Comparison of ENCODE assay signal across 8 cellular contexts in genomic region chr5:160438316-160439204, GRCh38. TPM values are rescaled to one million over a fixed set of nuclear protein-coding genes. Genes with fewer than 3 reads are reported as not detected.
DNase-seq lines count a peak whose midpoint lies in the region; ATAC-seq, FAIRE-seq and TF ChIP-seq lines count a peak whose summit lies in the region.

No MANE protein-coding gene starts in this region.

- no peaks in the 10 kb centered on the region for H4K20me1 ChIP-seq in endothelial cell of umbilical vein (replicated peaks; ENCODE audit: control insufficient read depth, extremely low read depth, insufficient read depth, low read length)

- H3K4me3 ChIP-seq in CD4-positive, CD25-positive, alpha-beta regulatory T cell (ENCODE audit: low read depth, low read length), result peak overlapping the region; percentile 92
- peak overlapping the region in 2 of 3 experiments; percentile 8 to 34 for H3K4me3 ChIP-seq in endothelial cell of umbilical vein (replicated peaks in 1 of 3; ENCODE audit: insufficient read depth in 1 of 3, low read depth in 1 of 3, low read length in 3 of 3)
- peak overlapping the region; percentile 43 for H3K4me3 ChIP-seq in mononuclear cell (ENCODE audit: low read length)

- intact Hi-C loops in endothelial cell of umbilical vein (cut with micrococcal nuclease), result loop anchor here (1.0 to 5.0 kb wide), 5 partner anchors 12 to 1108 kb away; partner anchors contain the start of gene GABRB2

- no TSS peak for BruUV-seq in endothelial cell of umbilical vein (replicated peaks; lab: Mats Ljungman, UMichigan)

- H3K27ac Mint-ChIP-seq in CD4-positive, CD25-positive, alpha-beta regulatory T cell, result peak overlapping the region; percentile 96 to 98 (median 97)

- TF ChIP-seq CTCF in endothelial cell of umbilical vein (IDR thresholded peaks at IDR 0.05; ENCODE audit: extremely low read depth in 1 of 2, insufficient read depth in 1 of 2, low read depth in 1 of 2, low read length in 2 of 2), result peak; percentile 73 to 78

- no peak for TF ChIP-seq POLR2A in endothelial cell of umbilical vein (IDR thresholded peaks at IDR 0.05; ENCODE audit: low read depth, low read length)

- H3K9me3 ChIP-seq in CD4-positive, CD25-positive, alpha-beta regulatory T cell (ENCODE audit: control insufficient read depth in 2 of 2, low read length in 2 of 2), result no peaks in the 10 kb centered on the region
- H3K9me3 ChIP-seq in endothelial cell of umbilical vein (replicated peaks; ENCODE audit: control insufficient read depth, insufficient read depth, low read length) (no peaks in the 10 kb centered on the region), mononuclear cell (ENCODE audit: low read depth, low read length) (no peaks in the 10 kb centered on the region)

- no peaks in the 10 kb centered on the region for H3K9me1 ChIP-seq in endothelial cell of umbilical vein (replicated peaks; ENCODE audit: control insufficient read depth, extremely low read depth, insufficient read depth, low read length)

- peaks cover 4% of the 10 kb centered on the region for H3K27me3 Mint-ChIP-seq in CD4-positive, CD25-positive, alpha-beta regulatory T cell

- no peaks in the 10 kb centered on the region for H3K36me3 Mint-ChIP-seq in CD4-positive, CD25-positive, alpha-beta regulatory T cell

- peak overlapping the region; percentile 83 for H3K4me2 ChIP-seq in endothelial cell of umbilical vein (ENCODE audit: insufficient read depth, low read length)

- peak overlapping the region; percentile 11 for H3K9ac ChIP-seq in endothelial cell of umbilical vein (replicated peaks; ENCODE audit: extremely low read depth, insufficient read depth, low read length)

- no peaks in the 10 kb centered on the region for H3K79me2 ChIP-seq in endothelial cell of umbilical vein (ENCODE audit: control insufficient read depth, insufficient read depth, low read length)

- no peaks in the 10 kb centered on the region for H3K9me3 Mint-ChIP-seq in CD4-positive, CD25-positive, alpha-beta regulatory T cell

- no peaks in the 10 kb centered on the region for H3K36me3 ChIP-seq in CD4-positive, CD25-positive, alpha-beta regulatory T cell (ENCODE audit: control insufficient read depth, insufficient read depth, low read length)
- H3K36me3 ChIP-seq in endothelial cell of umbilical vein (ENCODE audit: control insufficient read depth in 2 of 2, extremely low read depth in 1 of 2, insufficient read depth in 2 of 2, low read length in 2 of 2), result no peaks in the 10 kb centered on the region

- peaks cover 0 to 44% (median 26%) of the 10 kb centered on the region in 4 donors for H3K4me1 Mint-ChIP-seq in CD4-positive, CD25-positive, alpha-beta regulatory T cell

- FAIRE-seq in endothelial cell of umbilical vein (lab: Jason Lieb, UNC), result peak; percentile 94

- POLR2A ChIA-PET in endothelial cell of umbilical vein (lab: Charles Lee), result no interaction called here

- peak; percentile 47 to 87 (median 76) for DNase-seq in CD4-positive, CD25-positive, alpha-beta regulatory T cell
- DNase-seq in NCI-H82 treated with DMSO at 0.1 percent for 48 hours (lab: John Stamatoyannopoulos, UW; ENCODE audit: unreplicated experiment) (peak; percentile 45), endothelial cell of umbilical vein (ENCODE audit: low read depth, low spot score) (peak; percentile 79)
- DNase-seq in activated CD8-positive, alpha-beta memory T cell treated with anti-CD3 and anti-CD28 coated beads for 24 hours, result peak; percentile 81
- DNase-seq in stimulated activated CD8-positive, alpha-beta memory T cell treated with anti-CD3 and anti-CD28 coated beads, Interleukin-7, amount 100 ng/mL, for 1 hour (ENCODE audit: low read depth in 2 of 2), result peak; percentile 23 to 36

- H3K27me3 ChIP-seq in CD4-positive, CD25-positive, alpha-beta regulatory T cell (ENCODE audit: control insufficient read depth, insufficient read depth, low read length), result no peaks in the 10 kb centered on the region
- peaks cover 0 to 6% of the 10 kb centered on the region in 2 experiments for H3K27me3 ChIP-seq in endothelial cell of umbilical vein (ENCODE audit: control insufficient read depth in 2 of 2, insufficient read depth in 2 of 2, low read length in 2 of 2)
- H3K27me3 ChIP-seq in mononuclear cell (ENCODE audit: insufficient read depth, low read length), result no peaks in the 10 kb centered on the region

- dilution Hi-C loops in endothelial cell of umbilical vein (cut with MboI; ENCODE audit: extremely low pct_ligation_motif_present, low sequenced_read_pairs), result no loop called here

- H2AFZ ChIP-seq in endothelial cell of umbilical vein (ENCODE audit: low read depth, low read length), result peak overlapping the region; percentile 69

- H3K4me3 Mint-ChIP-seq in CD4-positive, CD25-positive, alpha-beta regulatory T cell, result peak overlapping the region; percentile 83 to 98 (median 96)

- peak overlapping the region; percentile 81 for H3K27ac ChIP-seq in CD4-positive, CD25-positive, alpha-beta regulatory T cell (ENCODE audit: insufficient read depth, low read length, poor library complexity, severe bottlenecking)
- H3K27ac ChIP-seq in endothelial cell of umbilical vein (ENCODE audit: insufficient read depth, low read depth, low read length), result no peak overlapping the region

- peak; percentile 62 to 67 for ATAC-seq in CD4-positive, CD25-positive, alpha-beta regulatory T cell (ENCODE audit: low read depth in 2 of 2)
- ATAC-seq in GM19397 (IDR thresholded peaks at IDR 0.05; ENCODE audit: unreplicated experiment) (peak; percentile 31), HG03520 (IDR thresholded peaks at IDR 0.05; ENCODE audit: unreplicated experiment) (peak; percentile 27)

- CTCF ChIA-PET in endothelial cell of umbilical vein (lab: Charles Lee), result interaction anchor here (0.6 to 4.0 kb wide), 29 partner anchors 9 to 1403 kb away, joined by 3 to 117 read pairs (median 8); partner anchors contain the start of genes PTTG1 and SLU7

- peaks cover 31% of the 10 kb centered on the region for H3K4me1 ChIP-seq in CD4-positive, CD25-positive, alpha-beta regulatory T cell (ENCODE audit: control insufficient read depth, insufficient read depth, low read length, poor library complexity, severe bottlenecking)
- peaks cover 10% of the 10 kb centered on the region for H3K4me1 ChIP-seq in endothelial cell of umbilical vein (ENCODE audit: control insufficient read depth, extremely low read depth, insufficient read depth, low read length)
- H3K4me1 ChIP-seq in mononuclear cell (ENCODE audit: insufficient read depth, low read length), result peaks cover 26% of the 10 kb centered on the region

TF ChIP-seq in endothelial cell of umbilical vein, 7 proteins besides CTCF, POLR2A, EP300 and RAD21:
- TF ChIP-seq GATA2 (IDR thresholded peaks at IDR 0.05; ENCODE audit: insufficient read depth, insufficient read length, low read depth, low read length), result no peak
- TF ChIP-seq EZH2 (IDR thresholded peaks at IDR 0.05; ENCODE audit: borderline replicate concordance, low read depth, low read length, severe bottlenecking), result no peak
- no peak for TF ChIP-seq POLR2AphosphoS5 (IDR thresholded peaks at IDR 0.05; ENCODE audit: insufficient read depth, low read depth, low read length)

RNA-seq across cellular contexts. Expression of gene PTTG1, which starts 16.9 kb away (rescaled TPM):
- 44.5 TPM for total RNA-seq in CD4-positive, CD25-positive, alpha-beta regulatory T cell
- polyA plus RNA-seq in CD4-positive, CD25-positive, alpha-beta regulatory T cell, result 100 to 1,000 TPM in 3 of 4 donors, 10 to 100 TPM in 1; 87.8 to 148 (median 108) TPM
- total RNA-seq in endothelial cell of umbilical vein, result 139 and 140 TPM in 2 replicates
- polyA plus RNA-seq in endothelial cell of umbilical vein, result 157 and 173 TPM in 2 replicates
- polyA plus RNA-seq in endothelial cell of umbilical vein (2011; cell fraction: cytosol; rRNA removed), result 355 and 421 TPM in 2 replicates
- 182 and 233 TPM in 2 replicates for polyA plus RNA-seq in endothelial cell of umbilical vein (2011; cell fraction: nucleus; rRNA removed)
- 83.1 and 154 TPM in 2 replicates for polyA plus RNA-seq in endothelial cell of umbilical vein (2012)
- polyA minus RNA-seq in endothelial cell of umbilical vein, result 43.8 and 47.2 TPM in 2 replicates
- 57.7 TPM for polyA minus RNA-seq in endothelial cell of umbilical vein (2011; cell fraction: cytosol; rRNA and poly(A)+ RNA removed)
- 18.0 and 28.6 TPM in 2 replicates for polyA minus RNA-seq in endothelial cell of umbilical vein (2011; cell fraction: nucleus; rRNA and poly(A)+ RNA removed)
- total RNA-seq in mononuclear cell, result 17.0 TPM

RNA-seq across cellular contexts. Expression of gene SLU7, which starts 19.7 kb away (rescaled TPM):
- total RNA-seq in CD4-positive, CD25-positive, alpha-beta regulatory T cell, result 106 TPM
- polyA plus RNA-seq in CD4-positive, CD25-positive, alpha-beta regulatory T cell, result 100 to 1,000 TPM in 2 of 4 donors, 10 to 100 TPM in 2; 69.8 to 115 (median 93.3) TPM
- 42.7 and 48.2 TPM in 2 replicates for total RNA-seq in endothelial cell of umbilical vein
- polyA plus RNA-seq in endothelial cell of umbilical vein, result 4.5 and 10.2 TPM in 2 replicates
- 20.5 and 21.8 TPM in 2 replicates for polyA plus RNA-seq in endothelial cell of umbilical vein (2011; cell fraction: cytosol; rRNA removed)
- 33.6 and 48.5 TPM in 2 replicates for polyA plus RNA-seq in endothelial cell of umbilical vein (2011; cell fraction: nucleus; rRNA removed)
- polyA plus RNA-seq in endothelial cell of umbilical vein (2012), result 37.9 and 55.8 TPM in 2 replicates
- 11.6 and 12.1 TPM in 2 replicates for polyA minus RNA-seq in endothelial cell of umbilical vein
- 7.9 TPM for polyA minus RNA-seq in endothelial cell of umbilical vein (2011; cell fraction: cytosol; rRNA and poly(A)+ RNA removed)
- polyA minus RNA-seq in endothelial cell of umbilical vein (2011; cell fraction: nucleus; rRNA and poly(A)+ RNA removed), result 19.0 and 22.5 TPM in 2 replicates
- total RNA-seq in mononuclear cell, result 129 TPM

RNA-seq across cellular contexts. Expression of gene FAM200C, which starts 38.7 kb away (rescaled TPM):
- not detected for total RNA-seq in CD4-positive, CD25-positive, alpha-beta regulatory T cell
- polyA plus RNA-seq in CD4-positive, CD25-positive, alpha-beta regulatory T cell, result under 1 TPM; 0.17 to 0.37 (median 0.35) TPM
- total RNA-seq in endothelial cell of umbilical vein (2.6 and 2.7 TPM in 2 replicates), mononuclear cell (0.10 TPM)
- polyA plus RNA-seq in endothelial cell of umbilical vein, result 0.76 and 0.86 TPM in 2 replicates
- polyA plus RNA-seq in endothelial cell of umbilical vein (2011; cell fraction: cytosol; rRNA removed), result 1.2 and 1.4 TPM in 2 replicates
- 2.4 and 3.3 TPM in 2 replicates for polyA plus RNA-seq in endothelial cell of umbilical vein (2011; cell fraction: nucleus; rRNA removed)
- polyA plus RNA-seq in endothelial cell of umbilical vein (2012), result 1.3 and 1.7 TPM in 2 replicates
- polyA minus RNA-seq in endothelial cell of umbilical vein, result 1.3 and 1.7 TPM in 2 replicates
- 2.3 TPM for polyA minus RNA-seq in endothelial cell of umbilical vein (2011; cell fraction: cytosol; rRNA and poly(A)+ RNA removed)
- polyA minus RNA-seq in endothelial cell of umbilical vein (2011; cell fraction: nucleus; rRNA and poly(A)+ RNA removed), result 2.5 and 5.1 TPM in 2 replicates

Comparison
In these comparisons a context has a peak if more than half of its experiments do, and no peak if none do; other contexts are left out.
1. DNase-seq: peak in every context shown above with its lines; median percentile 81 in activated CD8-positive, alpha-beta memory T cell treated with anti-CD3 and anti-CD28 coated beads for 24 hours; 79 in endothelial cell of umbilical vein; 76 in CD4-positive, CD25-positive, alpha-beta regulatory T cell; 45 in NCI-H82 treated with DMSO at 0.1 percent for 48 hours; 30 in stimulated activated CD8-positive, alpha-beta memory T cell treated with anti-CD3 and anti-CD28 coated beads, Interleukin-7, amount 100 ng/mL, for 1 hour.
2. H3K4me3 ChIP-seq: peak in every context shown above with its lines; median percentile 92 in CD4-positive, CD25-positive, alpha-beta regulatory T cell; 43 in mononuclear cell; 21 in endothelial cell of umbilical vein.